In genomic region chr1:175073054-175073453, GRCh38 we compare ENCODE assay signal across 13 cellular contexts. TPM values are rescaled to one million over a fixed set of nuclear protein-coding genes. Genes with fewer than 3 reads are reported as not detected.
DNase-seq lines count a peak whose midpoint lies in the region; ATAC-seq and TF ChIP-seq lines count a peak whose summit lies in the region.
"Had no signal": no experiment of that assay in that cellular context is flagged by ENCODE, and none has a peak within 500 bp of the region (broad histone marks: within the 10 kb centered on the region; RNA-seq: fewer than 3 reads in every experiment).

No MANE protein-coding gene starts in this region.

- TF ChIP-seq CTCF in GM23338 (conservative IDR thresholded peaks at IDR 0.05; ENCODE audit: low read depth in 2 of 2) (no peak), WERI-Rb-1 (IDR thresholded peaks at IDR 0.05; ENCODE audit: low read depth, low read length) (no peak)

- H3K9me3 ChIP-seq in stomach smooth muscle (ENCODE audit: control insufficient read depth in 2 of 2, low read length in 2 of 2) (no peaks in the 10 kb centered on the region), WERI-Rb-1 (ENCODE audit: severe bottlenecking) (no peaks in the 10 kb centered on the region)
- H3K9me3 ChIP-seq: neutrophil, SJSA1 had no signal

- intact Hi-C loops in left cardiac atrium (cut with DNase I) = no loop called here

- H3K4me2 ChIP-seq in GM23338 = peak overlapping the region; percentile 27; the same call in 1 of the 2 replicates

- no peaks in the 10 kb centered on the region for H3K36me3 Mint-ChIP-seq in GM23338 (ENCODE audit: low read depth)
- H3K36me3 Mint-ChIP-seq: stimulated activated memory B cell treated with anti-CD40 and anti-IgM and Interleukin-4, amounts not matched to agents 10 μg/mL and 1 μg/mL and 100 μg/mL, for 72 hours; WTC11 had no signal

- H4K20me1 ChIP-seq in GM23338 (replicated peaks; ENCODE audit: insufficient read depth) = no peaks in the 10 kb centered on the region

- peak overlapping the region; percentile 91 for H2AFZ ChIP-seq in GM23338

- H3K27me3 Mint-ChIP-seq in GM23338 (ENCODE audit: insufficient read depth, low read depth, poor library complexity) = peaks cover 12% of the 10 kb centered on the region

- H3K27me3 ChIP-seq in GM23338 (ENCODE audit: insufficient read depth) = no peaks in the 10 kb centered on the region
- no peaks in the 10 kb centered on the region for H3K27me3 ChIP-seq in stomach smooth muscle (ENCODE audit: control insufficient read depth in 1 of 2, insufficient read depth in 2 of 2, low read length in 2 of 2)
- H3K27me3 ChIP-seq in WERI-Rb-1 (ENCODE audit: insufficient read depth, low read depth, severe bottlenecking) = no peaks in the 10 kb centered on the region
- H3K27me3 ChIP-seq: neutrophil, SJSA1 had no signal

- peaks cover 39% of the 10 kb centered on the region for H3K4me1 Mint-ChIP-seq in GM23338

- no peaks in the 10 kb centered on the region for H3K36me3 ChIP-seq in GM23338 (ENCODE audit: insufficient read depth)
- no peaks in the 10 kb centered on the region for H3K36me3 ChIP-seq in stomach smooth muscle (ENCODE audit: control insufficient read depth in 2 of 2, insufficient read depth in 2 of 2, low read length in 2 of 2)
- no peaks in the 10 kb centered on the region for H3K36me3 ChIP-seq in WERI-Rb-1
- H3K36me3 ChIP-seq: neutrophil, SJSA1 had no signal

- no peak overlapping the region for H3K9ac ChIP-seq in stomach smooth muscle (ENCODE audit: low read length in 2 of 2)

- DNase-seq in GM23338 (ENCODE audit: low spot score) (no peak), RPMI7951 (ENCODE audit: low read depth) (peak; percentile 4), left cardiac atrium (no peak), COLO829 (ENCODE audit: low spot score) (no peak), NCI-H2081 treated with DMSO at 0.1 percent for 48 hours (lab: John Stamatoyannopoulos, UW) (no peak), WERI-Rb-1 (no peak)
- DNase-seq: erythroblast had no signal

- H3K27ac Mint-ChIP-seq in GM23338 = no peak overlapping the region; the same call in 1 of the 2 replicates
- H3K27ac Mint-ChIP-seq: stimulated activated memory B cell treated with anti-CD40 and anti-IgM and Interleukin-4, amounts not matched to agents 10 μg/mL and 1 μg/mL and 100 μg/mL, for 72 hours had no signal

- H3K79me2 ChIP-seq in GM23338 (replicated peaks; ENCODE audit: insufficient read depth) = no peaks in the 10 kb centered on the region

- H3K4me3 Mint-ChIP-seq in GM23338 = 0 out of 3 replicates have a peak overlapping the region, but pooled peaks have one; percentile 12
- H3K4me3 Mint-ChIP-seq: stimulated activated memory B cell treated with anti-CD40 and anti-IgM and Interleukin-4, amounts not matched to agents 10 μg/mL and 1 μg/mL and 100 μg/mL, for 72 hours; WTC11 had no signal

- ATAC-seq in GM23338 (no peak), left cardiac atrium (peak; percentile 38 to 64)
- ATAC-seq: stimulated activated memory B cell treated with anti-CD40 and anti-IgM and Interleukin-4, amounts not matched to agents 10 μg/mL and 1 μg/mL and 100 μg/mL, for 72 hours had no signal

- H3K4me1 ChIP-seq in GM23338 (ENCODE audit: insufficient read depth) = peaks cover 25% of the 10 kb centered on the region
- peaks cover 13% of the 10 kb centered on the region for H3K4me1 ChIP-seq in stomach smooth muscle (ENCODE audit: control insufficient read depth, insufficient read depth, low read length)

- H3K9me2 ChIP-seq in GM23338 (ENCODE audit: insufficient read depth) = no peaks in the 10 kb centered on the region

- H3K4me3 ChIP-seq in GM23338 = no peak overlapping the region
- H3K4me3 ChIP-seq in stomach smooth muscle (ENCODE audit: low read length in 2 of 2) = peak overlapping the region in 1 of 2 donors; percentile 47
- no peak overlapping the region for H3K4me3 ChIP-seq in WERI-Rb-1 (ENCODE audit: low read depth, low read length)
- H3K4me3 ChIP-seq: SJSA1 had no signal

- no peaks in the 10 kb centered on the region for H3F3A ChIP-seq in GM23338 (replicated peaks; ENCODE audit: low read depth)

- H3K9me3 Mint-ChIP-seq in GM23338 = no peaks in the 10 kb centered on the region; the same call in 2 of the 3 replicates
- H3K9me3 Mint-ChIP-seq: stimulated activated memory B cell treated with anti-CD40 and anti-IgM and Interleukin-4, amounts not matched to agents 10 μg/mL and 1 μg/mL and 100 μg/mL, for 72 hours; WTC11 had no signal

- H3K27ac ChIP-seq in GM23338 (ENCODE audit: low read depth) = no peak overlapping the region
- peak overlapping the region; percentile 31 for H3K27ac ChIP-seq in stomach smooth muscle (ENCODE audit: low read length)
- H3K27ac ChIP-seq in WERI-Rb-1 = no peak overlapping the region
- H3K27ac ChIP-seq: neutrophil, SJSA1 had no signal

TF ChIP-seq in GM23338, 12 proteins besides CTCF, POLR2A, EP300 and RAD21:
- TF ChIP-seq ZNF114 (CRISPR knock-in tag; IDR thresholded peaks at IDR 0.05) (no peak), NANOG (IDR thresholded peaks at IDR 0.05; ENCODE audit: borderline replicate concordance) (no peak), ZNF331 (CRISPR knock-in tag; IDR thresholded peaks at IDR 0.05; ENCODE audit: low read depth) (no peak), REST (IDR thresholded peaks at IDR 0.05; ENCODE audit: unreplicated experiment) (no peak)

RNA-seq across cellular contexts. Expression of gene TNN, which starts 5.4 kb away (rescaled TPM):
- total RNA-seq in GM23338 (2014; rRNA removed; shearing (Covaris generic)) = 0.08 and 0.31 TPM in 2 replicates
- polyA plus RNA-seq in GM23338 (2016; fragmentation: Nextera tagmentation; extraction: Ambion mirVana) = 0.09 and 0.18 TPM in 2 replicates
- total RNA-seq in RPMI7951 (2014; rRNA removed; shearing (Covaris generic)) = not detected in 2 replicates
- under 1 TPM; 0.18 to 0.76 TPM for total RNA-seq in left cardiac atrium
- total RNA-seq: kidney epithelial cell had no signal

RNA-seq across cellular contexts. Expression of gene MRPS14, which starts 49.8 kb away (rescaled TPM):
- 18.5 and 21.7 TPM in 2 replicates for total RNA-seq in GM23338 (2014; rRNA removed; shearing (Covaris generic))
- 75.7 and 77.7 TPM in 2 replicates for polyA plus RNA-seq in GM23338 (2016; fragmentation: Nextera tagmentation; extraction: Ambion mirVana)
- total RNA-seq in RPMI7951 (2014; rRNA removed; shearing (Covaris generic)) = 27.8 and 43.1 TPM in 2 replicates
- total RNA-seq in left cardiac atrium = 10 to 100 TPM; 26.0 to 26.7 TPM
